Comparison of ENCODE assay signal across 13 cellular contexts in the genomic region with DNA sequence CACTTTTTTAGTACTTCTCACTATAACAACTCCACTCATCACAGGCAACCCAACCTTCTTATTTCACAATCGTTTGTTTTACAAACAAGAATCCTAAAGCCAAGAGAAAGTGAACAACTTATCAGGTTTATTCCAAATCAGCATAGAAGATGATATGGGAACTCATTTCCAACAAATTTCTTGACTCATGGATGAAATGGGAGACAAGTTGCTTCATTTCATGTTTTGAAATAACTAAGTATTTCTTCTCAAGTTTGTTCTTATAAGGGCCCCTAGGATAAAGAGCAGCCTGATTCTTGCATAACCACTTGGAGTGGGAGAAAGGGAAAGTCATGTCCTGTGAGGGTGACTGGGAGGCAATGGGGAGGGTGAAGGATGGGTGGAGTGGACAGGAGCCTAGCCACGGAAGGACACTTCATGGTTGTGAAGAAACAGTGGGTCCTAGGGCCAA.
DNase-seq lines count a peak whose midpoint lies in the region; ATAC-seq, FAIRE-seq and TF ChIP-seq lines count a peak whose summit lies in the region.
"Had no signal": no experiment of that assay in that cellular context is flagged by ENCODE, and none has a peak within 500 bp of the region (broad histone marks: within the 10 kb centered on the region; RNA-seq: fewer than 3 reads in every experiment).

No MANE protein-coding gene starts in this region.

- H3K27ac Mint-ChIP-seq in CD8-positive, alpha-beta T cell: no peak overlapping the region
- H3K27ac Mint-ChIP-seq: natural killer cell treated with Interleukin-12 subunit alpha and Interleukin-12 subunit beta and Interleukin-15 and Interleukin-18, amount 100 ng/mL, for 72 hours had no signal

- DNase-seq in HCEC 1CT (peak; percentile 86), bronchial epithelial cell (ENCODE audit: low read depth) (peak; percentile 87), left lung (peak in 1 of 2 donors; percentile 54), transverse colon (peak; percentile 15), T1000 (lab: John Stamatoyannopoulos, UW) (no peak), prostate gland (ENCODE audit: low spot score) (no peak)
- no peak for DNase-seq in CD8-positive, alpha-beta T cell
- DNase-seq: activated CD4-positive, CD25-positive, alpha-beta regulatory T cell treated with anti-CD3 and anti-CD28 coated beads, Interleukin-2, amount 50 U/mL, for 72 hours; caudate nucleus; GOT3 had no signal

- CTCF ChIA-PET in CD8-positive, alpha-beta T cell (lab: Charles Lee): no interaction called here

- H3K36me3 Mint-ChIP-seq in CD8-positive, alpha-beta T cell: no peaks in the 10 kb centered on the region

- ATAC-seq in left lung: peak; percentile 84
- no peak for ATAC-seq in CD8-positive, alpha-beta T cell
- ATAC-seq: natural killer cell treated with Interleukin-12 subunit alpha and Interleukin-12 subunit beta and Interleukin-15 and Interleukin-18, amount 100 ng/mL, for 72 hours had no signal

- H3K27ac ChIP-seq in left lung: peak overlapping the region in 1 of 2 donors; percentile 14
- H3K27ac ChIP-seq in transverse colon: no peak overlapping the region
- H3K27ac ChIP-seq in CD8-positive, alpha-beta T cell (ENCODE audit: low read depth, low read length): no peak overlapping the region
- H3K27ac ChIP-seq in prostate gland: no peak overlapping the region
- H3K27ac ChIP-seq: SJSA1 had no signal

- H3K9me3 ChIP-seq in left lung (peaks cover 0 to 9% of the 10 kb centered on the region in 2 donors), transverse colon (peaks cover 2 to 4% of the 10 kb centered on the region in 2 donors), prostate gland (no peaks in the 10 kb centered on the region)
- peaks cover 5% of the 10 kb centered on the region for H3K9me3 ChIP-seq in CD8-positive, alpha-beta T cell (ENCODE audit: low read length)
- H3K9me3 ChIP-seq: SJSA1 had no signal

- H3K27me3 ChIP-seq in bronchial epithelial cell (ENCODE audit: control insufficient read depth, insufficient read depth, low read length): no peaks in the 10 kb centered on the region
- H3K27me3 ChIP-seq in left lung: no peaks in the 10 kb centered on the region
- H3K27me3 ChIP-seq in transverse colon: no peaks in the 10 kb centered on the region
- no peaks in the 10 kb centered on the region for H3K27me3 ChIP-seq in CD8-positive, alpha-beta T cell (ENCODE audit: insufficient read depth, low read length)
- H3K27me3 ChIP-seq in prostate gland (replicated peaks; ENCODE audit: insufficient read depth): no peaks in the 10 kb centered on the region
- H3K27me3 ChIP-seq: SJSA1 had no signal

- FAIRE-seq in bronchial epithelial cell (lab: Jason Lieb, UNC): no peak
- FAIRE-seq: islet of Langerhans had no signal

- H3K4me3 ChIP-seq in bronchial epithelial cell (ENCODE audit: low read depth, low read length): no peak overlapping the region
- H3K4me3 ChIP-seq in left lung: no peak overlapping the region
- H3K4me3 ChIP-seq in transverse colon: no peak overlapping the region
- no peak overlapping the region for H3K4me3 ChIP-seq in CD8-positive, alpha-beta T cell (ENCODE audit: low read depth, low read length)
- no peak overlapping the region for H3K4me3 ChIP-seq in prostate gland
- H3K4me3 ChIP-seq: SJSA1 had no signal

- H3K27me3 Mint-ChIP-seq in CD8-positive, alpha-beta T cell (ENCODE audit: low read depth): no peaks in the 10 kb centered on the region
- H3K27me3 Mint-ChIP-seq: natural killer cell treated with Interleukin-12 subunit alpha and Interleukin-12 subunit beta and Interleukin-15 and Interleukin-18, amount 100 ng/mL, for 72 hours had no signal

- H3K36me3 ChIP-seq in bronchial epithelial cell (ENCODE audit: control insufficient read depth, insufficient read depth, low read length) (no peaks in the 10 kb centered on the region), left lung (no peaks in the 10 kb centered on the region), transverse colon (no peaks in the 10 kb centered on the region), prostate gland (no peaks in the 10 kb centered on the region)
- H3K36me3 ChIP-seq in CD8-positive, alpha-beta T cell (ENCODE audit: insufficient read depth, low read length): no peaks in the 10 kb centered on the region
- H3K36me3 ChIP-seq: SJSA1 had no signal

- no peak for TF ChIP-seq EP300 in transverse colon (IDR thresholded peaks at IDR 0.05; ENCODE audit: low read depth)

- in situ Hi-C loops in transverse colon (cut with MboI; ENCODE audit: low pct_ligation_motif_present in 1 of 4, low pct_unique_long_range_greater_than_20kb in 1 of 4, low sequenced_read_pairs in 3 of 4): no loop called here

- no peaks in the 10 kb centered on the region for H3K4me1 Mint-ChIP-seq in CD8-positive, alpha-beta T cell (ENCODE audit: low read depth)

- peaks cover 10% of the 10 kb centered on the region for H3K9me3 Mint-ChIP-seq in CD8-positive, alpha-beta T cell

- no peak overlapping the region for H3K4me3 Mint-ChIP-seq in CD8-positive, alpha-beta T cell
- H3K4me3 Mint-ChIP-seq: natural killer cell treated with Interleukin-12 subunit alpha and Interleukin-12 subunit beta and Interleukin-15 and Interleukin-18, amount 100 ng/mL, for 72 hours had no signal

- TF ChIP-seq CTCF in bronchial epithelial cell (IDR thresholded peaks at IDR 0.05; ENCODE audit: insufficient read depth, low read length, severe bottlenecking) (no peak), left lung (IDR thresholded peaks at IDR 0.05) (no peak), transverse colon (IDR thresholded peaks at IDR 0.05) (no peak), prostate gland (IDR thresholded peaks at IDR 0.05) (no peak)
- TF ChIP-seq CTCF in CD8-positive, alpha-beta T cell (IDR thresholded peaks at IDR 0.05): no peak

- H3K4me1 ChIP-seq in left lung: peaks cover 6 to 37% of the 10 kb centered on the region in 2 donors
- H3K4me1 ChIP-seq in transverse colon: peaks cover 0 to 24% (median 5%) of the 10 kb centered on the region in 4 donors
- no peaks in the 10 kb centered on the region for H3K4me1 ChIP-seq in CD8-positive, alpha-beta T cell (ENCODE audit: insufficient read depth, low read length)
- H3K4me1 ChIP-seq in prostate gland (replicated peaks): no peaks in the 10 kb centered on the region
- H3K4me1 ChIP-seq: SJSA1 had no signal

- intact Hi-C loops in left lung (cut with DNase I): no loop called here
- intact Hi-C loops in transverse colon (cut with DNase I; ENCODE audit: low total_unique reads): no loop called here
- intact Hi-C loops in CD8-positive, alpha-beta T cell (cut with DNase I, micrococcal nuclease): no loop called here
- intact Hi-C loops in prostate gland (cut with DNase I): no loop called here

- 38 to 57% methylated on average over 2 of the region's 2 CpGs for WGBS in transverse colon (ENCODE audit: low coverage in 1 of 2), 2 donors
- 79% methylated on average over 2 of the region's 2 CpGs for WGBS in prostate gland

- TF ChIP-seq POLR2A in transverse colon (IDR thresholded peaks at IDR 0.05): no peak
- no peak for TF ChIP-seq POLR2A in prostate gland (IDR thresholded peaks at IDR 0.05)

- POLR2A ChIA-PET in CD8-positive, alpha-beta T cell (lab: Charles Lee): no interaction called here

Comparison
In these comparisons a context has a peak if more than half of its experiments do, and no peak if none do; other contexts are left out.
1. DNase-seq: peak in HCEC 1CT (single experiment), bronchial epithelial cell (single experiment) and transverse colon (single experiment); none in CD8-positive, alpha-beta T cell (0 of 7), T1000 (single experiment) and prostate gland (single experiment).